In genomic region chr5:87754009-87754757, GRCh38 we compare ENCODE assay signal across 22 cellular contexts.
A peak's percentile ranks its signal among the peaks of the same experiment; 100 is the strongest.
DNase-seq lines count a peak whose midpoint lies in the region; ATAC-seq and TF ChIP-seq lines count a peak whose summit lies in the region.
"Had no signal": no experiment of that assay in that cellular context is flagged by ENCODE, and none has a peak within 500 bp of the region (broad histone marks: within the 10 kb centered on the region; RNA-seq: fewer than 3 reads in every experiment).

No MANE protein-coding gene starts in this region.

- H2AFZ ChIP-seq in mammary epithelial cell (ENCODE audit: low read depth, low read length): peak overlapping the region; percentile 47
- H2AFZ ChIP-seq: GM23248 had no signal

- TF ChIP-seq CTCF in mammary epithelial cell (conservative IDR thresholded peaks at IDR 0.05 in 1 of 2, IDR thresholded peaks at IDR 0.05 in 1 of 2; ENCODE audit: extremely low read depth in 1 of 2, insufficient read depth in 1 of 2, low read depth in 1 of 2, low read length in 2 of 2) (no peak), MCF 10A (IDR thresholded peaks at IDR 0.05; ENCODE audit: unreplicated experiment) (no peak), dorsolateral prefrontal cortex (IDR thresholded peaks at IDR 0.05 in 54 of 56, conservative IDR thresholded peaks at IDR 0.05 in 2 of 56; ENCODE audit: low read depth in 1 of 56, partially characterized antibody in 56 of 56) (no peak)

- POLR2A ChIA-PET in MCF 10A (lab: Yijun Ruan, JAX): no interaction called here

- CTCF ChIA-PET in mammary epithelial cell (lab: Charles Lee; ENCODE audit: low non-redundant PET): no interaction called here
- CTCF ChIA-PET in MCF 10A (lab: Yijun Ruan, JAX): interaction anchor here (1.6 kb wide), 1 partner anchor 27 kb away, joined by 4 read pairs; no protein-coding TSS in a partner anchor

- no peaks in the 10 kb centered on the region for H3K79me2 ChIP-seq in mammary epithelial cell (ENCODE audit: insufficient read depth, low read length)

- DNase-seq in mammary epithelial cell: no peak
- DNase-seq in MCF 10A (ENCODE audit: unreplicated experiment): no peak
- DNase-seq in NCI-H446 treated with DMSO at 0.1 percent for 48 hours (lab: John Stamatoyannopoulos, UW): peak; percentile 8
- no peak for DNase-seq in dorsolateral prefrontal cortex
- DNase-seq in activated T-cell treated with anti-CD3 and anti-CD28 coated beads, Interleukin-2, amount 50 U/mL, for 24 hours: no peak
- DNase-seq in activated naive CD4-positive, alpha-beta T cell treated with anti-CD3 and anti-CD28 coated beads, Interleukin-2, amount 50 U/mL, for 16 hours: no peak
- DNase-seq: activated CD4-positive, alpha-beta memory T cell treated with anti-CD3 and anti-CD28 coated beads for 36 hours; activated naive CD4-positive, alpha-beta T cell; activated T-cell treated with anti-CD3 and anti-CD28 coated beads for 4 hours; effector CD8-positive, alpha-beta T cell; gastrocnemius medialis; GM23248; Karpas-422; NK-92 treated with Interleukin-12 subunit alpha and Interleukin-12 subunit beta, amount 100 ng/mL, for 24 hours had no signal

- H3K4me3 Mint-ChIP-seq in MCF 10A (ENCODE audit: unreplicated experiment): no peak overlapping the region
- no peak overlapping the region for H3K4me3 Mint-ChIP-seq in activated T-cell treated with anti-CD3 and anti-CD28 coated beads, Interleukin-2, amount 50 U/mL, for 24 hours
- H3K4me3 Mint-ChIP-seq: activated CD4-positive, alpha-beta memory T cell treated with anti-CD3 and anti-CD28 coated beads for 36 hours; memory B cell; natural killer cell treated with Interleukin-12 subunit alpha and Interleukin-12 subunit beta and Interleukin-15 and Interleukin-18, amount 100 ng/mL, for 72 hours had no signal

- H3K36me3 Mint-ChIP-seq in MCF 10A (ENCODE audit: insufficient read depth, unreplicated experiment): no peaks in the 10 kb centered on the region
- no peaks in the 10 kb centered on the region for H3K36me3 Mint-ChIP-seq in activated T-cell treated with anti-CD3 and anti-CD28 coated beads, Interleukin-2, amount 50 U/mL, for 24 hours (ENCODE audit: low read depth)
- H3K36me3 Mint-ChIP-seq: activated CD4-positive, alpha-beta memory T cell treated with anti-CD3 and anti-CD28 coated beads for 36 hours; memory B cell; natural killer cell treated with Interleukin-12 subunit alpha and Interleukin-12 subunit beta and Interleukin-15 and Interleukin-18, amount 100 ng/mL, for 72 hours had no signal

- dilution Hi-C loops in mammary epithelial cell (cut with HindIII; ENCODE audit: low sequenced_read_pairs): no loop called here

- H3K9me3 ChIP-seq in mammary epithelial cell (replicated peaks; ENCODE audit: insufficient read depth, low read length): no peaks in the 10 kb centered on the region
- H3K9me3 ChIP-seq: BLaER1 treated with 17β-estradiol and CSF1 and Interleukin-3, amounts not matched to agents 10 nM and 100 nM; gastrocnemius medialis; thoracic aorta had no signal

- H3K4me3 ChIP-seq in mammary epithelial cell (replicated peaks in 1 of 3; ENCODE audit: insufficient read depth in 1 of 3, low read depth in 2 of 3, low read length in 3 of 3) (no peak overlapping the region), dorsolateral prefrontal cortex (peak overlapping the region in 16 of 59 donors; percentile 1 to 39 (median 10))
- H3K4me3 ChIP-seq: BLaER1 treated with 17β-estradiol and CSF1 and Interleukin-3, amounts not matched to agents 10 nM and 100 nM; gastrocnemius medialis; GM23248; SK-N-MC; thoracic aorta had no signal

- no peaks in the 10 kb centered on the region for H3K4me1 Mint-ChIP-seq in MCF 10A (ENCODE audit: insufficient read depth, unreplicated experiment)
- H3K4me1 Mint-ChIP-seq in activated T-cell treated with anti-CD3 and anti-CD28 coated beads, Interleukin-2, amount 50 U/mL, for 24 hours (ENCODE audit: low read depth): no peaks in the 10 kb centered on the region

- H3K4me1 ChIP-seq in mammary epithelial cell (ENCODE audit: insufficient read depth, low read length): peaks cover 17% of the 10 kb centered on the region
- H3K4me1 ChIP-seq: BLaER1 treated with 17β-estradiol and CSF1 and Interleukin-3, amounts not matched to agents 10 nM and 100 nM; gastrocnemius medialis had no signal

- intact Hi-C loops in mammary epithelial cell (cut with micrococcal nuclease) (no loop called here), MCF 10A (cut with micrococcal nuclease) (no loop called here), dorsolateral prefrontal cortex (cut with DNase I) (loop anchor here (5.0 to 10.0 kb wide), 2 partner anchors 79 to 212 kb away; no protein-coding TSS in a partner anchor)

- peaks cover 39% of the 10 kb centered on the region for H3K27me3 Mint-ChIP-seq in MCF 10A (ENCODE audit: insufficient read depth, unreplicated experiment)
- H3K27me3 Mint-ChIP-seq in activated T-cell treated with anti-CD3 and anti-CD28 coated beads, Interleukin-2, amount 50 U/mL, for 24 hours: peaks cover 17% of the 10 kb centered on the region

- H4K20me1 ChIP-seq in mammary epithelial cell (ENCODE audit: insufficient read depth, low read length): no peaks in the 10 kb centered on the region
- H4K20me1 ChIP-seq: BLaER1 treated with 17β-estradiol and CSF1 and Interleukin-3, amounts not matched to agents 10 nM and 100 nM had no signal

- WGBS in mammary epithelial cell (ENCODE audit: low coverage, missing lambda C conversion rate): 16% methylated on average over 6 of the region's 6 CpGs

- no TSS peak for BruUV-seq in mammary epithelial cell (replicated peaks; lab: Mats Ljungman, UMichigan)
- no TSS peak for BruUV-seq in MCF 10A (replicated peaks; lab: Mats Ljungman, UMichigan)

- no peak for ATAC-seq in GM18511 (IDR thresholded peaks at IDR 0.05; ENCODE audit: unreplicated experiment)
- ATAC-seq: esophagus mucosa; gastrocnemius medialis; natural killer cell treated with Interleukin-12 subunit alpha and Interleukin-12 subunit beta and Interleukin-15 and Interleukin-18, amount 100 ng/mL, for 72 hours had no signal

- no peaks in the 10 kb centered on the region for H3K36me3 ChIP-seq in mammary epithelial cell (ENCODE audit: insufficient read depth, low read length)
- H3K36me3 ChIP-seq: BLaER1 treated with 17β-estradiol and CSF1 and Interleukin-3, amounts not matched to agents 10 nM and 100 nM; gastrocnemius medialis; thoracic aorta had no signal

- in situ Hi-C loops in mammary epithelial cell (cut with MboI; ENCODE audit: low sequenced_read_pairs in 2 of 2): loop anchor here in 1 of 2 donors (25.0 kb wide), 1 partner anchor 342 kb away; the partner anchor contains the start of gene CCNH

- no peak overlapping the region for H3K27ac Mint-ChIP-seq in MCF 10A (ENCODE audit: low read depth, unreplicated experiment)
- no peak overlapping the region for H3K27ac Mint-ChIP-seq in activated T-cell treated with anti-CD3 and anti-CD28 coated beads, Interleukin-2, amount 50 U/mL, for 24 hours
- H3K27ac Mint-ChIP-seq: activated CD4-positive, alpha-beta memory T cell treated with anti-CD3 and anti-CD28 coated beads for 36 hours; memory B cell; natural killer cell treated with Interleukin-12 subunit alpha and Interleukin-12 subunit beta and Interleukin-15 and Interleukin-18, amount 100 ng/mL, for 72 hours had no signal

- H3K27ac ChIP-seq in mammary epithelial cell (ENCODE audit: insufficient read depth, low read depth, low read length): no peak overlapping the region
- peak overlapping the region in 54 of 59 donors; percentile 19 to 98 (median 91) for H3K27ac ChIP-seq in dorsolateral prefrontal cortex
- H3K27ac ChIP-seq in temporal lobe (ENCODE audit: low read depth, low read length): peak overlapping the region; percentile 36
- H3K27ac ChIP-seq: BLaER1 treated with 17β-estradiol and CSF1 and Interleukin-3, amounts not matched to agents 10 nM and 100 nM; gastrocnemius medialis; GM23248; SK-N-MC; thoracic aorta had no signal

- H3K9me3 Mint-ChIP-seq in MCF 10A (ENCODE audit: unreplicated experiment): no peaks in the 10 kb centered on the region
- no peaks in the 10 kb centered on the region for H3K9me3 Mint-ChIP-seq in activated T-cell treated with anti-CD3 and anti-CD28 coated beads, Interleukin-2, amount 50 U/mL, for 24 hours
- H3K9me3 Mint-ChIP-seq: activated CD4-positive, alpha-beta memory T cell treated with anti-CD3 and anti-CD28 coated beads for 36 hours; memory B cell; natural killer cell treated with Interleukin-12 subunit alpha and Interleukin-12 subunit beta and Interleukin-15 and Interleukin-18, amount 100 ng/mL, for 72 hours had no signal

- no peak overlapping the region for H3K9ac ChIP-seq in mammary epithelial cell (ENCODE audit: insufficient read depth, low read length)
- H3K9ac ChIP-seq: BLaER1 treated with 17β-estradiol and CSF1 and Interleukin-3, amounts not matched to agents 10 nM and 100 nM; GM23248 had no signal

- no peak overlapping the region for H3K4me2 ChIP-seq in mammary epithelial cell (ENCODE audit: insufficient read depth, low read depth, low read length)
- H3K4me2 ChIP-seq: BLaER1 treated with 17β-estradiol and CSF1 and Interleukin-3, amounts not matched to agents 10 nM and 100 nM had no signal

- no peaks in the 10 kb centered on the region for H3K27me3 ChIP-seq in mammary epithelial cell (ENCODE audit: insufficient read depth, low read length)
- H3K27me3 ChIP-seq in dorsolateral prefrontal cortex: no peaks in the 10 kb centered on the region
- H3K27me3 ChIP-seq: BLaER1 treated with 17β-estradiol and CSF1 and Interleukin-3, amounts not matched to agents 10 nM and 100 nM had no signal

Comparison
In these comparisons a context has a peak if more than half of its experiments do, and no peak if none do; other contexts are left out.
1. intact Hi-C loops: an anchor here in dorsolateral prefrontal cortex (5.0 to 10.0 kb wide); none called in mammary epithelial cell and MCF 10A.